Comparison of ENCODE assay signal across 1 cellular context in genomic region chr1:12229835-12230548, GRCh38.
A peak's percentile ranks its signal among the peaks of the same experiment; 100 is the strongest.
TF ChIP-seq lines count a peak whose summit lies in the region.

Gene VPS13D (plus strand): TSS chr1:12230030. CDS start chr1:12234267, 4,237 bp downstream.

TF ChIP-seq in HepG2, 621 proteins besides CTCF, POLR2A, EP300 and RAD21 (continued from another document and continues in another):
- TF ChIP-seq PAXIP1 (CRISPR knock-in tag; conservative IDR thresholded peaks at IDR 0.05), result 0 out of 2 replicates have a peak, but pooled peaks have one; percentile 22
- no peak for TF ChIP-seq SOX6 (IDR thresholded peaks at IDR 0.05)
- TF ChIP-seq SOX6 (CRISPR knock-in tag; IDR thresholded peaks at IDR 0.05), result no peak
- TF ChIP-seq THAP11 (CRISPR knock-in tag; IDR thresholded peaks at IDR 0.05), result peak; percentile 81
- no peak for TF ChIP-seq SMYD3 (CRISPR knock-in tag; IDR thresholded peaks at IDR 0.05)
- TF ChIP-seq ZNF530 (CRISPR knock-in tag; IDR thresholded peaks at IDR 0.05; ENCODE audit: low read depth), result no peak
- no peak for TF ChIP-seq GPBP1L1 (CRISPR knock-in tag; IDR thresholded peaks at IDR 0.05)
- peak; percentile 32 for TF ChIP-seq PHF5A (CRISPR knock-in tag; IDR thresholded peaks at IDR 0.05; ENCODE audit: low read depth, unreplicated experiment)
- TF ChIP-seq ZNF205 (CRISPR knock-in tag; IDR thresholded peaks at IDR 0.05), result no peak
- no peak for TF ChIP-seq ZNF138 (CRISPR knock-in tag; IDR thresholded peaks at IDR 0.05; ENCODE audit: low read depth)
- peak; percentile 53; the same call in 1 of the 2 replicates for TF ChIP-seq IRX3 (CRISPR knock-in tag; IDR thresholded peaks at IDR 0.05; ENCODE audit: borderline replicate concordance, low read depth)
- no peak for TF ChIP-seq CAMTA2 (CRISPR knock-in tag; IDR thresholded peaks at IDR 0.05; ENCODE audit: borderline replicate concordance)
- TF ChIP-seq NONO (IDR thresholded peaks at IDR 0.05), result no peak
- peak; percentile 51; the same call in 1 of the 2 replicates for TF ChIP-seq NONO (CRISPR knock-in tag; conservative IDR thresholded peaks at IDR 0.05)
- TF ChIP-seq ZNF660 (CRISPR knock-in tag; IDR thresholded peaks at IDR 0.05; ENCODE audit: borderline replicate concordance, low read depth), result no peak
- peak; percentile 87; the same call in 1 of the 2 replicates for TF ChIP-seq ZBTB2 (CRISPR knock-in tag; IDR thresholded peaks at IDR 0.05; ENCODE audit: low read depth)
- TF ChIP-seq RBFOX2 (IDR thresholded peaks at IDR 0.05; ENCODE audit: low read depth, low read length), result peak; percentile 65
- TF ChIP-seq CENPBD1 (CRISPR knock-in tag; IDR thresholded peaks at IDR 0.05; ENCODE audit: borderline replicate concordance, low read depth), result no peak
- TF ChIP-seq HNF1A (IDR thresholded peaks at IDR 0.05; ENCODE audit: low read depth), result no peak
- no peak for TF ChIP-seq HNF1A (CRISPR knock-in tag; IDR thresholded peaks at IDR 0.05; ENCODE audit: borderline replicate concordance)
- peak; percentile 39; the same call in 1 of the 2 replicates for TF ChIP-seq GMEB1 (CRISPR knock-in tag; IDR thresholded peaks at IDR 0.05; ENCODE audit: borderline replicate concordance)
- TF ChIP-seq KLF13 (CRISPR knock-in tag; IDR thresholded peaks at IDR 0.05), result no peak
- 0 out of 2 replicates have a peak, but pooled peaks have one; percentile 26 for TF ChIP-seq ZNF329 (CRISPR knock-in tag; IDR thresholded peaks at IDR 0.05; ENCODE audit: low read depth)
- 0 out of 2 replicates have a peak, but pooled peaks have one; percentile 47 for TF ChIP-seq ZNF761 (CRISPR knock-in tag; conservative IDR thresholded peaks at IDR 0.05)
- TF ChIP-seq ZNF276 (CRISPR knock-in tag; IDR thresholded peaks at IDR 0.05; ENCODE audit: low read depth), result no peak
- TF ChIP-seq BHLHE40 (IDR thresholded peaks at IDR 0.05; ENCODE audit: low read length), result peak; percentile 26; the same call in 1 of the 2 replicates
- TF ChIP-seq RXRB (CRISPR knock-in tag; IDR thresholded peaks at IDR 0.05; ENCODE audit: borderline replicate concordance), result no peak
- no peak for TF ChIP-seq DMTF1 (CRISPR knock-in tag; IDR thresholded peaks at IDR 0.05)
- peak; percentile 53; the same call in 1 of the 2 replicates for TF ChIP-seq POLR2G (IDR thresholded peaks at IDR 0.05; ENCODE audit: low read depth, low read length)
- TF ChIP-seq ZNF616 (CRISPR knock-in tag; IDR thresholded peaks at IDR 0.05; ENCODE audit: low read depth), result no peak
- no peak for TF ChIP-seq SMAD9 (CRISPR knock-in tag; IDR thresholded peaks at IDR 0.05)
- TF ChIP-seq ZNF770 (CRISPR knock-in tag; IDR thresholded peaks at IDR 0.05), result no peak
- TF ChIP-seq TEF (CRISPR knock-in tag; IDR thresholded peaks at IDR 0.05), result no peak
- no peak for TF ChIP-seq RCOR2 (CRISPR knock-in tag; IDR thresholded peaks at IDR 0.05)
- TF ChIP-seq SMC3 (IDR thresholded peaks at IDR 0.05; ENCODE audit: low read length), result no peak
- TF ChIP-seq KDM5B (CRISPR knock-in tag; IDR thresholded peaks at IDR 0.05; ENCODE audit: borderline replicate concordance), result peak; percentile 40; the same call in 1 of the 2 replicates
- no peak for TF ChIP-seq SETDB1 (CRISPR knock-in tag; IDR thresholded peaks at IDR 0.05; ENCODE audit: borderline replicate concordance)
- TF ChIP-seq ZFP37 (CRISPR knock-in tag; IDR thresholded peaks at IDR 0.05; ENCODE audit: borderline replicate concordance), result no peak
- peak; percentile 83 for TF ChIP-seq ZNF777 (CRISPR knock-in tag; IDR thresholded peaks at IDR 0.05)
